Comparison of ENCODE assay signal across 1 cellular context in genomic region chr19:51688665-51689571, GRCh38.
TF ChIP-seq lines count a peak whose summit lies in the region.

No MANE protein-coding gene starts in this region.

TF ChIP-seq in K562, 482 proteins besides CTCF, POLR2A, EP300 and RAD21 (continued from another document and continues in another):
- TF ChIP-seq ARID4B (CRISPR knock-in tag; IDR thresholded peaks at IDR 0.05) (no peak), PRMT5 (CRISPR knock-in tag; IDR thresholded peaks at IDR 0.05) (no peak), ATF1 (CRISPR knock-in tag; IDR thresholded peaks at IDR 0.05) (no peak), ATF1 (tag; IDR thresholded peaks at IDR 0.05) (0 out of 2 replicates have a peak, but pooled peaks have one; percentile 29), FOXM1 (IDR thresholded peaks at IDR 0.05; ENCODE audit: low read depth) (no peak), FOXM1 (CRISPR knock-in tag; IDR thresholded peaks at IDR 0.05; ENCODE audit: low read depth) (no peak), LCOR (CRISPR knock-in tag; IDR thresholded peaks at IDR 0.05) (no peak), ZNF316 (IDR thresholded peaks at IDR 0.05) (0 out of 2 replicates have a peak, but pooled peaks have one; percentile 5), MTA1 (IDR thresholded peaks at IDR 0.05; ENCODE audit: borderline replicate concordance) (peak; percentile 93), SFPQ (IDR thresholded peaks at IDR 0.05; ENCODE audit: low read depth, low read length) (no peak), TEAD2 (tag; IDR thresholded peaks at IDR 0.05) (no peak), BHLHE40 (IDR thresholded peaks at IDR 0.05; ENCODE audit: low read length) (no peak), CLOCK (CRISPR knock-in tag; IDR thresholded peaks at IDR 0.05; ENCODE audit: borderline replicate concordance) (no peak), TSHZ1 (CRISPR knock-in tag; IDR thresholded peaks at IDR 0.05) (no peak), HOXB6 (CRISPR knock-in tag; IDR thresholded peaks at IDR 0.05; ENCODE audit: borderline replicate concordance) (no peak), ZNF217 (CRISPR knock-in tag; IDR thresholded peaks at IDR 0.05) (no peak), ZNF124 (CRISPR knock-in tag; IDR thresholded peaks at IDR 0.05) (no peak), E2F6 (IDR thresholded peaks at IDR 0.05; ENCODE audit: borderline replicate concordance in 1 of 2, extremely low read depth in 1 of 2, insufficient read depth in 1 of 2, insufficient read length in 1 of 2, low read depth in 1 of 2, low read length in 1 of 2, poor library complexity in 1 of 2, severe bottlenecking in 1 of 2) (no peak), HIVEP1 (CRISPR knock-in tag; IDR thresholded peaks at IDR 0.05) (no peak), NCOA1 (IDR thresholded peaks at IDR 0.05; ENCODE audit: low read depth) (peak; percentile 56; the same call in 1 of the 2 replicates), GATAD2A (IDR thresholded peaks at IDR 0.05) (peak; percentile 64; the same call in 1 of the 2 replicates), ZNF609 (CRISPR knock-in tag; IDR thresholded peaks at IDR 0.05; ENCODE audit: borderline replicate concordance) (no peak), POLR3G (IDR thresholded peaks at IDR 0.05; ENCODE audit: extremely low read depth, insufficient read length, insufficient replicate concordance) (no peak), E2F4 (CRISPR knock-in tag; IDR thresholded peaks at IDR 0.05; ENCODE audit: low read depth) (no peak), NRF1 (conservative IDR thresholded peaks at IDR 0.05 in 1 of 2, IDR thresholded peaks at IDR 0.05 in 1 of 2) (peak; percentile 18 to 32; a peak in 1 of 4 replicates), ATF6 (CRISPR knock-in tag; IDR thresholded peaks at IDR 0.05) (no peak), FOXK2 (conservative IDR thresholded peaks at IDR 0.05 in 1 of 2, IDR thresholded peaks at IDR 0.05 in 1 of 2; ENCODE audit: low read depth in 2 of 2) (peak in 1 of 2 experiments; percentile 69; a peak in 3 of 4 replicates)
